Comparison of ENCODE assay signal across 1 cellular context in genomic region chr14:105483300-105484068, GRCh38.
TF ChIP-seq lines count a peak whose summit lies in the region.

No MANE protein-coding gene starts in this region.

TF ChIP-seq in A549, 52 proteins besides CTCF, POLR2A, EP300 and RAD21 (continued from another document):
- TF ChIP-seq HOXB5 (CRISPR knock-in tag; IDR thresholded peaks at IDR 0.05) (no peak), REST (IDR thresholded peaks at IDR 0.05) (no peak), PHF8 (IDR thresholded peaks at IDR 0.05; ENCODE audit: borderline replicate concordance, low read depth) (no peak), RCOR1 (IDR thresholded peaks at IDR 0.05; ENCODE audit: low read depth, low read length) (no peak)
